In genomic region chr5:131640043-131640856, GRCh38 we compare ENCODE assay signal across 1 cellular context.
TF ChIP-seq lines count a peak whose summit lies in the region.

No MANE protein-coding gene starts in this region.

TF ChIP-seq in WTC11, 78 proteins besides CTCF, POLR2A, EP300 and RAD21 (continued from another document):
- TF ChIP-seq AR (CRISPR knock-in tag; IDR thresholded peaks at IDR 0.05): no peak
